8 cellular contexts compared by ENCODE assay signal in genomic region chr21:43396779-43397438, GRCh38. TPM values are rescaled to one million over a fixed set of nuclear protein-coding genes. Genes with fewer than 3 reads are reported as not detected.
DNase-seq lines count a peak whose midpoint lies in the region; ATAC-seq, FAIRE-seq and TF ChIP-seq lines count a peak whose summit lies in the region.
"Not testable (repeated sequence)": the region's sequence is repeated elsewhere in the genome, so short reads cannot be mapped to it uniquely, and the experiment has no call there.

No MANE protein-coding gene starts in this region.

- TSS peak; percentile 78 for BruUV-seq in HepG2 (replicated peaks; lab: Mats Ljungman, UMichigan)

- CTCF ChIA-PET in A549 (lab: Yijun Ruan, JAX); WTC11 (lab: Charles Lee); HepG2 (lab: Yijun Ruan, JAX; ENCODE audit: low intra/inter-chr PET ratio, low total read pairs): not testable (repeated sequence)

- not testable (repeated sequence) for H3K4me1 Mint-ChIP-seq in WTC11

- TF ChIP-seq RAD21 in A549 (conservative IDR thresholded peaks at IDR 0.05 in 1 of 2, IDR thresholded peaks at IDR 0.05 in 1 of 2); HepG2 (CRISPR knock-in tag; IDR thresholded peaks at IDR 0.05): not testable (repeated sequence)

- dilution Hi-C loops in keratinocyte (cut with MboI; ENCODE audit: extremely low pct_ligation_motif_present, low sequenced_read_pairs) = not testable (repeated sequence)

- not testable (repeated sequence) for H3K4me1 ChIP-seq in A549; keratinocyte (ENCODE audit: control insufficient read depth, extremely low read depth, insufficient read depth, low read length); HepG2 (ENCODE audit: insufficient read depth, low read length); pancreas

- H4K20me1 ChIP-seq in keratinocyte (ENCODE audit: control insufficient read depth, extremely low read depth, insufficient read depth, low read length); HepG2 (ENCODE audit: insufficient read depth, low read length): not testable (repeated sequence)

- not testable (repeated sequence) for DNase-seq in A549 (ENCODE audit: low read depth in 1 of 2, low spot score in 1 of 2); HTR-8/SVneo (ENCODE audit: insufficient read length, low spot score); RCC 7860 (ENCODE audit: low spot score); WTC11 (ENCODE audit: low spot score); bronchial epithelial cell (ENCODE audit: low read depth); keratinocyte (ENCODE audit: low read depth, low spot score); HepG2 (ENCODE audit: low spot score); pancreas

- H3K9me3 ChIP-seq in A549; keratinocyte (ENCODE audit: control insufficient read depth, low read depth, low read length); HepG2 (ENCODE audit: low read length); pancreas: not testable (repeated sequence)

- intact Hi-C loops in HepG2 (cut with micrococcal nuclease; ENCODE audit: unreplicated experiment); pancreas (cut with DNase I): not testable (repeated sequence)

- in situ Hi-C loops in HepG2 (cut with HindIII; ENCODE audit: extremely low pct_ligation_motif_present, low pct_unique_long_range_greater_than_20kb) = not testable (repeated sequence)

- not testable (repeated sequence) for TF ChIP-seq EP300 in A549 (IDR thresholded peaks at IDR 0.05); HepG2 (IDR thresholded peaks at IDR 0.05; ENCODE audit: low read depth in 2 of 2, low read length in 2 of 2); HepG2 (CRISPR knock-in tag; IDR thresholded peaks at IDR 0.05; ENCODE audit: borderline replicate concordance)

- H3K27ac Mint-ChIP-seq in WTC11 = not testable (repeated sequence)

- not testable (repeated sequence) for H3K27me3 ChIP-seq in bronchial epithelial cell (ENCODE audit: control insufficient read depth, insufficient read depth, low read length); keratinocyte (ENCODE audit: control insufficient read depth, extremely low read depth, insufficient read depth, low read length); HepG2 (ENCODE audit: control insufficient read depth in 1 of 2, insufficient read depth in 2 of 2, low read length in 2 of 2); pancreas

- not testable (repeated sequence) for TF ChIP-seq POLR2A in A549 (IDR thresholded peaks at IDR 0.05; ENCODE audit: low read length); HepG2 (IDR thresholded peaks at IDR 0.05; ENCODE audit: insufficient read depth in 1 of 2, low read depth in 2 of 2, low read length in 2 of 2)

- not testable (repeated sequence) for H2AFZ ChIP-seq in keratinocyte (ENCODE audit: control insufficient read depth, low read length); HepG2 (ENCODE audit: low read length)

- H3K9me1 ChIP-seq in keratinocyte (ENCODE audit: control insufficient read depth, extremely low read depth, insufficient read depth, low read length) = not testable (repeated sequence)

- ATAC-seq in A549 (peak; percentile 81 to 91), WTC11 (peak; percentile 79), HepG2 (peak; percentile 87), pancreas (peak; percentile 65 to 79 (median 68))

- not testable (repeated sequence) for H3K9me3 Mint-ChIP-seq in WTC11

- H3K36me3 ChIP-seq in bronchial epithelial cell (ENCODE audit: control insufficient read depth, insufficient read depth, low read length); keratinocyte (ENCODE audit: control insufficient read depth in 2 of 2, extremely low read depth in 1 of 2, insufficient read depth in 2 of 2, low read length in 2 of 2); HepG2 (replicated peaks in 1 of 2; ENCODE audit: control insufficient read depth in 1 of 2, insufficient read depth in 2 of 2, low read length in 2 of 2); pancreas: not testable (repeated sequence)

- TF ChIP-seq CTCF in A549 (IDR thresholded peaks at IDR 0.05); WTC11 (IDR thresholded peaks at IDR 0.05); bronchial epithelial cell (IDR thresholded peaks at IDR 0.05; ENCODE audit: insufficient read depth, low read length, severe bottlenecking); keratinocyte (optimal IDR thresholded peaks at IDR 0.05 in 1 of 3, IDR thresholded peaks at IDR 0.05 in 1 of 3, conservative IDR thresholded peaks at IDR 0.05 in 1 of 3; ENCODE audit: extremely low read depth in 1 of 3, insufficient read depth in 2 of 3, low read length in 3 of 3); HepG2 (CRISPR knock-in tag; IDR thresholded peaks at IDR 0.05); pancreas (IDR thresholded peaks at IDR 0.05): not testable (repeated sequence)

- not testable (repeated sequence) for H3K79me2 ChIP-seq in keratinocyte (ENCODE audit: control insufficient read depth, insufficient read depth, low read length); HepG2 (ENCODE audit: insufficient read depth, low read length)

- not testable (repeated sequence) for H3K4me3 ChIP-seq in A549; bronchial epithelial cell (ENCODE audit: low read depth, low read length); keratinocyte (ENCODE audit: control insufficient read depth in 2 of 3, extremely low read depth in 1 of 3, insufficient read depth in 2 of 3, low read depth in 1 of 3, low read length in 3 of 3); HepG2 (replicated peaks in 1 of 3; ENCODE audit: insufficient read depth in 1 of 3, low read depth in 2 of 3, low read length in 3 of 3); pancreas

- not testable (repeated sequence) for H3K4me2 ChIP-seq in A549; keratinocyte (ENCODE audit: control insufficient read depth, extremely low read depth, insufficient read depth, low read depth, low read length); HepG2 (ENCODE audit: low read depth, low read length)

- H3K27ac ChIP-seq in A549; keratinocyte (ENCODE audit: control insufficient read depth, insufficient read depth, low read length); HepG2 (ENCODE audit: extremely low read length, insufficient read depth, low read length); pancreas: not testable (repeated sequence)

- H3K27me3 Mint-ChIP-seq in WTC11 (ENCODE audit: low read depth) = not testable (repeated sequence)

- not testable (repeated sequence) for H3K36me3 Mint-ChIP-seq in WTC11

- WGBS in A549 (ENCODE audit: missing lambda C conversion rate) = no CpG with 5 or more reads among the region's 27 CpGs
- WGBS in HepG2 (ENCODE audit: low lambda C conversion rate) = no CpG with 5 or more reads among the region's 27 CpGs
- WGBS in pancreas, 2 donors = no CpG with 5 or more reads among the region's 27 CpGs

- not testable (repeated sequence) for H3K9ac ChIP-seq in keratinocyte (ENCODE audit: control insufficient read depth, extremely low read depth, insufficient read depth, low read length); HepG2 (ENCODE audit: insufficient read depth, low read depth, low read length)

- POLR2A ChIA-PET in A549 (lab: Yijun Ruan, JAX); WTC11 (lab: Charles Lee); HepG2 (lab: Yijun Ruan, JAX): not testable (repeated sequence)

- FAIRE-seq in A549 (lab: Jason Lieb, UNC) (peak; percentile 46), HTR-8/SVneo (lab: Jason Lieb, UNC) (peak; percentile 89), RCC 7860 (lab: Jason Lieb, UNC) (peak; percentile 81), bronchial epithelial cell (lab: Jason Lieb, UNC) (peak; percentile 88), keratinocyte (lab: Jason Lieb, UNC) (peak; percentile 73), HepG2 (lab: Jason Lieb, UNC) (peak; percentile 48)
- not testable (repeated sequence) for FAIRE-seq in pancreas (lab: Jason Lieb, UNC)

- H3K4me3 Mint-ChIP-seq in WTC11 = not testable (repeated sequence)

RNA-seq across cellular contexts. Expression of gene SIK1, which starts 30.0 kb away (rescaled TPM):
- polyA plus RNA-seq in A549 (2011; rRNA removed) (57.5 and 74.0 TPM in 2 replicates), A549 (2017; fragmentation: RNase III; extraction: RNeasy Plus Mini Kit Qiagen cat#74134 plus additional on column Dnase treatment) (12.2 to 17.7 TPM (median 14.0 TPM) in 3 replicates), keratinocyte (24.6 to 49.6 TPM (median 25.5 TPM) in 3 replicates), HepG2 (2011; rRNA removed) (11.8 and 14.5 TPM in 2 replicates), pancreas (10 to 100 TPM in 1 of 2 donors, 1 to 10 TPM in 1; 9.7 to 48.6 TPM)
- polyA plus RNA-seq in A549 (2012; cell fraction: cytosol; rRNA removed) = 10.4 and 12.1 TPM in 2 replicates
- polyA plus RNA-seq in A549 (2012; cell fraction: nucleus; rRNA removed) = 25.5 and 33.0 TPM in 2 replicates
- 63.4 and 75.0 TPM in 2 replicates for polyA minus RNA-seq in A549 (2011; rRNA and poly(A)+ RNA removed)
- total RNA-seq in WTC11 (2021) (3.7 to 3.9 TPM (median 3.8 TPM) in 3 replicates), bronchial epithelial cell (33.2 and 46.9 TPM in 2 replicates), HepG2 (2016; rRNA removed; fragmentation: Illumina TruSeq; extraction: Trizol) (4.5 and 5.2 TPM in 2 replicates), pancreas (100 to 1,000 TPM in 1 of 6 donors, 10 to 100 TPM in 2, 1 to 10 TPM in 3; 3.3 to 187 (median 9.2) TPM)
- polyA plus RNA-seq in keratinocyte (2011; ENCODE audit: low read depth) = 94.3 TPM
- polyA plus RNA-seq in keratinocyte (2011; cell fraction: cytosol; rRNA removed) = 13.1 and 26.6 TPM in 2 replicates
- 122 and 124 TPM in 2 replicates for polyA plus RNA-seq in keratinocyte (2011; cell fraction: nucleus; rRNA removed)
- polyA plus RNA-seq in keratinocyte (2012; ENCODE audit: low replicate concordance) = 15.0 and 20.4 TPM in 2 replicates
- polyA minus RNA-seq in keratinocyte = 19.9 to 37.9 TPM (median 25.2 TPM) in 3 replicates
- polyA minus RNA-seq in keratinocyte (2011; cell fraction: cytosol; rRNA and poly(A)+ RNA removed) = 59.5 TPM
- 43.2 and 64.8 TPM in 2 replicates for polyA minus RNA-seq in keratinocyte (2011; cell fraction: nucleus; rRNA and poly(A)+ RNA removed)
- 0.71 and 1.2 TPM in 2 replicates for total RNA-seq in HepG2 (2016; cell fraction: cytosol; rRNA removed; fragmentation: Illumina TruSeq; extraction: Trizol; ENCODE audit: low read depth)
- 2.8 and 6.2 TPM in 2 replicates for total RNA-seq in HepG2 (2016; cell fraction: insoluble cytoplasmic fraction; rRNA removed; fragmentation: Illumina TruSeq; extraction: Trizol)
- 1.0 and 1.7 TPM in 2 replicates for total RNA-seq in HepG2 (2016; cell fraction: membrane; rRNA removed; fragmentation: Illumina TruSeq; extraction: Trizol)
- total RNA-seq in HepG2 (2016; cell fraction: nucleus; rRNA removed; fragmentation: Illumina TruSeq; extraction: Trizol) = 8.3 and 8.9 TPM in 2 replicates
- polyA plus RNA-seq in HepG2 (2011; cell fraction: cytosol; rRNA removed) = 2.2 and 3.7 TPM in 2 replicates
- polyA plus RNA-seq in HepG2 (2011; cell fraction: nucleus; rRNA removed) = 16.5 and 19.0 TPM in 2 replicates
- polyA plus RNA-seq in HepG2 (2012) = 13.7 and 16.8 TPM in 2 replicates
- 0.21 and 0.24 TPM in 2 replicates for polyA plus RNA-seq in HepG2 (2016; cell fraction: cytosol; fragmentation: Illumina TruSeq; extraction: Trizol; ENCODE audit: low read depth)
- 1.5 and 2.8 TPM in 2 replicates for polyA plus RNA-seq in HepG2 (2016; cell fraction: insoluble cytoplasmic fraction; fragmentation: Illumina TruSeq; extraction: Trizol; ENCODE audit: low read depth)
- polyA plus RNA-seq in HepG2 (2016; cell fraction: membrane; fragmentation: Illumina TruSeq; extraction: Trizol; ENCODE audit: low read depth) = 0.62 and 0.91 TPM in 2 replicates
- 20.9 and 35.5 TPM in 2 replicates for polyA plus RNA-seq in HepG2 (2016; cell fraction: nucleus; fragmentation: Illumina TruSeq; extraction: Trizol; ENCODE audit: insufficient read depth, low read depth)
- polyA minus RNA-seq in HepG2 (2011; rRNA and poly(A)+ RNA removed; ENCODE audit: low replicate concordance) = 12.8 and 71.6 TPM in 2 replicates
- 14.9 and 19.3 TPM in 2 replicates for polyA minus RNA-seq in HepG2 (2011; cell fraction: cytosol; rRNA and poly(A)+ RNA removed)
- polyA minus RNA-seq in HepG2 (2011; cell fraction: nucleus; rRNA and poly(A)+ RNA removed) = 15.5 and 29.5 TPM in 2 replicates
